10 cellular contexts compared by ENCODE assay signal in the genomic region with DNA sequence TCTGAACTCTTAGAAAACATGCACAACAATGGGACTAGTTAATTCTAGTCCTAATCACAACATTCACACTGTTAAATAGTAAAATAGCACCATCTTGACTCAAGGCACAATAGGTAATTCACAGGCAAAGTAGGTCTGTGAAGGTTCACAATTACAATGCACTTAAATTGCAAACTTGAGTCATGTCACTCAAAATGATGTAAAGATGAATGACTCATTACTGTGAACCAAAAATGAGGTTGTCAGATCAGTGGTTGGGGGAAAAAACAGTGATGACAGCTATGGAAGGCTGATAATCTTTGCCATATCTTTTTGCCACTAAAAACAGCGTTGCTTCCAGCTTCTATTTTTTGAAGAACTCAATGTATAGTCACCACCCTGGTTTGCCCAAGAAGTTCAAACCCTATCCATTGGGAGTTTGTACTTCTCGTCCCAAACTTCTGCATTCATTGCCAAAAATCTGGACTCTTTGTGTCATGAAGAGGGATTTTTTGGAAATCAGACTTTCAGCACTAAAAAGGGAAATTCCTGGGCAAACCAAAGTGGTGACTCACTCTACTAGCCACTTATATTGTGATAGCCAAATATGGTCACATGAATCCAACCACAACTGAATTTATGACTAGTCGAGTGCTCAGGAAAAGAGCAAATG.
DNase-seq lines count a peak whose midpoint lies in the region; ATAC-seq and TF ChIP-seq lines count a peak whose summit lies in the region.
"Had no signal": no experiment of that assay in that cellular context is flagged by ENCODE, and none has a peak within 500 bp of the region (broad histone marks: within the 10 kb centered on the region; RNA-seq: fewer than 3 reads in every experiment).

No MANE protein-coding gene starts in this region.

- no peak overlapping the region for H3K9ac ChIP-seq in IMR-90 (ENCODE audit: low read depth, low read length)
- H3K9ac ChIP-seq in endodermal cell (ENCODE audit: extremely low read depth, low read length, poor library complexity, severe bottlenecking): no peak overlapping the region

- TF ChIP-seq CTCF in AG04450 (IDR thresholded peaks at IDR 0.05; ENCODE audit: low read depth, low read length): no peak
- no peak for TF ChIP-seq CTCF in IMR-90 (conservative IDR thresholded peaks at IDR 0.05; ENCODE audit: low read depth, low read length)
- TF ChIP-seq CTCF in endodermal cell (conservative IDR thresholded peaks at IDR 0.05): no peak
- no peak for TF ChIP-seq CTCF in sigmoid colon (IDR thresholded peaks at IDR 0.05)
- no peak for TF ChIP-seq CTCF in uterus (IDR thresholded peaks at IDR 0.05)

- no peak for TF ChIP-seq EP300 in sigmoid colon (IDR thresholded peaks at IDR 0.05)

- H3K4me1 ChIP-seq in IMR-90 (ENCODE audit: control insufficient read depth, insufficient read depth, low read length) (peaks cover 9% of the 10 kb centered on the region), endodermal cell (ENCODE audit: control insufficient read depth, insufficient read depth, low read length) (peaks cover 10% of the 10 kb centered on the region), sigmoid colon (no peaks in the 10 kb centered on the region), uterus (no peaks in the 10 kb centered on the region)
- H3K4me1 ChIP-seq: transverse colon had no signal

- BruUV-seq in IMR-90 (replicated peaks; lab: Mats Ljungman, UMichigan): no TSS peak

- H3K27me3 ChIP-seq in AG04450 (ENCODE audit: control insufficient read depth, insufficient read depth, low read length) (no peaks in the 10 kb centered on the region), IMR-90 (ENCODE audit: control insufficient read depth, insufficient read depth, low read length) (no peaks in the 10 kb centered on the region), endodermal cell (ENCODE audit: control insufficient read depth, insufficient read depth, low read length, poor library complexity, severe bottlenecking) (no peaks in the 10 kb centered on the region), sigmoid colon (no peaks in the 10 kb centered on the region), uterus (no peaks in the 10 kb centered on the region)
- H3K27me3 ChIP-seq: transverse colon had no signal

- peak overlapping the region; percentile 88 for H3K23ac ChIP-seq in IMR-90 (ENCODE audit: low read depth, low read length)

- peak overlapping the region; percentile 90 for H2BK15ac ChIP-seq in IMR-90 (ENCODE audit: low read depth, low read length)

- H2BK20ac ChIP-seq in IMR-90 (ENCODE audit: low read depth, low read length): peak overlapping the region; percentile 98

- in situ Hi-C loops in IMR-90 (cut with MboI; ENCODE audit: low sequenced_read_pairs): no loop called here

- no peak overlapping the region for H2AFZ ChIP-seq in IMR-90 (replicated peaks; ENCODE audit: low read length, poor library complexity)

- CTCF ChIA-PET in AG04450 (lab: Charles Lee): interaction anchor here (0.5 to 0.7 kb wide), 3 partner anchors 201 to 250 kb away, joined by 3 read pairs; a partner anchor contains a TSS
- CTCF ChIA-PET in IMR-90 (lab: Yijun Ruan, JAX): no interaction called here

- no peak overlapping the region for H3K4me3 ChIP-seq in AG04450 (ENCODE audit: low read depth, low read length)
- H3K4me3 ChIP-seq in IMR-90 (ENCODE audit: insufficient read depth, low read depth, low read length): no peak overlapping the region
- H3K4me3 ChIP-seq in endodermal cell (ENCODE audit: low read length): peak overlapping the region; percentile 48
- H3K4me3 ChIP-seq in sigmoid colon: no peak overlapping the region
- H3K4me3 ChIP-seq in uterus: no peak overlapping the region
- H3K4me3 ChIP-seq: transverse colon had no signal

- no peak overlapping the region for H2AK9ac ChIP-seq in IMR-90 (replicated peaks; ENCODE audit: low read depth, low read length, poor library complexity)

- TF ChIP-seq POLR2A in IMR-90 (IDR thresholded peaks at IDR 0.05; ENCODE audit: low read depth, low read length): no peak
- no peak for TF ChIP-seq POLR2A in sigmoid colon (IDR thresholded peaks at IDR 0.05)
- no peak for TF ChIP-seq POLR2A in uterus (IDR thresholded peaks at IDR 0.05)

- H3K18ac ChIP-seq in IMR-90 (ENCODE audit: low read depth, low read length): peak overlapping the region; percentile 97

- peak overlapping the region; percentile 38; the same call in 1 of the 2 replicates for H3K4me2 ChIP-seq in IMR-90 (ENCODE audit: low read depth, low read length)

- peak overlapping the region; percentile 100 for H2BK5ac ChIP-seq in IMR-90 (ENCODE audit: low read depth, low read length, poor library complexity, severe bottlenecking)

- H3K36me3 Mint-ChIP-seq in endodermal cell (ENCODE audit: low read depth) (peaks cover 8% of the 10 kb centered on the region), T-helper 17 cell (ENCODE audit: low read depth) (no peaks in the 10 kb centered on the region)

- H4K5ac ChIP-seq in IMR-90 (ENCODE audit: low read depth, low read length): peak overlapping the region; percentile 91

- no peak for TF ChIP-seq RAD21 in IMR-90 (IDR thresholded peaks at IDR 0.05; ENCODE audit: low read length)

- intact Hi-C loops in IMR-90 (cut with micrococcal nuclease): no loop called here
- intact Hi-C loops in sigmoid colon (cut with DNase I): no loop called here
- intact Hi-C loops in uterus (cut with DNase I; ENCODE audit: low total_unique reads): no loop called here

- H2BK120ac ChIP-seq in IMR-90 (ENCODE audit: low read depth, low read length): peak overlapping the region; percentile 90

- peak overlapping the region; percentile 93 for H4K8ac ChIP-seq in IMR-90 (ENCODE audit: low read depth in 2 of 2, low read length in 2 of 2)

- H3K9me3 Mint-ChIP-seq in endodermal cell: peaks cover 27% of the 10 kb centered on the region

- no peaks in the 10 kb centered on the region for H3K9me1 ChIP-seq in IMR-90 (ENCODE audit: insufficient read depth, low read length)

- ATAC-seq in GM19463 (IDR thresholded peaks at IDR 0.05; ENCODE audit: unreplicated experiment) (peak; percentile 76), IMR-90 (ENCODE audit: low read depth) (peak; percentile 94), T-helper 17 cell (no peak)

- dilution Hi-C loops in IMR-90 (cut with HindIII; ENCODE audit: low sequenced_read_pairs, unreplicated experiment): no loop called here

- POLR2A ChIA-PET in AG04450 (lab: Yijun Ruan, JAX) (no interaction called here), IMR-90 (lab: Charles Lee; ENCODE audit: unreplicated experiment) (interaction anchor here (0.6 kb wide), 1 partner anchor 149 kb away, joined by 14 read pairs; no protein-coding TSS in a partner anchor)

- H3K9me3 ChIP-seq in AG04450 (ENCODE audit: control insufficient read depth, insufficient read depth, low read length) (peaks cover 9% of the 10 kb centered on the region), IMR-90 (ENCODE audit: control insufficient read depth, insufficient read depth, low read length) (peaks cover 2% of the 10 kb centered on the region; the same call in 1 of the 2 replicates), endodermal cell (ENCODE audit: control insufficient read depth, low read length) (peaks cover 25% of the 10 kb centered on the region), T-helper 17 cell (ENCODE audit: control insufficient read depth, low read length, poor library complexity, severe bottlenecking) (no peaks in the 10 kb centered on the region), sigmoid colon (peaks cover 0 to 2% (median 0%) of the 10 kb centered on the region in 4 donors), uterus (no peaks in the 10 kb centered on the region)
- H3K9me3 ChIP-seq: transverse colon had no signal

- DNase-seq in AG04450 (ENCODE audit: low read depth, low spot score) (peak; percentile 90), IMR-90 (peak; percentile 96), endodermal cell (no peak), T-helper 17 cell (no peak), sigmoid colon (no peak), uterus (no peak)
- no peak for DNase-seq in activated effector memory CD4-positive, alpha-beta T cell treated with Interleukin-2 at 50 U/mL for 16 hours
- DNase-seq: activated gamma-delta T cell treated with Interleukin-2 at 50 U/mL for 16 hours, transverse colon had no signal

- H3K36me3 ChIP-seq in IMR-90 (ENCODE audit: control insufficient read depth, insufficient read depth, low read length) (no peaks in the 10 kb centered on the region), endodermal cell (ENCODE audit: control insufficient read depth, insufficient read depth, low read length) (no peaks in the 10 kb centered on the region), sigmoid colon (no peaks in the 10 kb centered on the region), uterus (no peaks in the 10 kb centered on the region)
- H3K36me3 ChIP-seq: transverse colon had no signal

- H3K27ac ChIP-seq in AG04450 (ENCODE audit: low read depth, low read length): peak overlapping the region; percentile 58
- H3K27ac ChIP-seq in IMR-90 (ENCODE audit: insufficient read depth, low read length): peak overlapping the region; percentile 61
- no peak overlapping the region for H3K27ac ChIP-seq in endodermal cell (ENCODE audit: low read depth, low read length)
- H3K27ac ChIP-seq in sigmoid colon: no peak overlapping the region
- H3K27ac ChIP-seq in uterus: no peak overlapping the region
- H3K27ac ChIP-seq: transverse colon had no signal

- H3K14ac ChIP-seq in IMR-90 (replicated peaks; ENCODE audit: low read depth, low read length): peak overlapping the region; percentile 65

- H4K20me1 ChIP-seq in IMR-90 (ENCODE audit: insufficient read depth, low read length): no peaks in the 10 kb centered on the region

- H3K4ac ChIP-seq in IMR-90 (ENCODE audit: low read depth, low read length): peak overlapping the region; percentile 66

- H4K91ac ChIP-seq in IMR-90 (ENCODE audit: insufficient read depth, low read depth, low read length): peak overlapping the region; percentile 87

- no peaks in the 10 kb centered on the region for H3K79me1 ChIP-seq in IMR-90 (ENCODE audit: low read depth in 1 of 2, low read length in 2 of 2)

- H3K27me3 Mint-ChIP-seq in endodermal cell (ENCODE audit: insufficient read depth): peaks cover 8% of the 10 kb centered on the region
- H3K27me3 Mint-ChIP-seq in T-helper 17 cell: peaks cover 8% of the 10 kb centered on the region

- peak overlapping the region; percentile 29; the same call in 1 of the 2 replicates for H2AK5ac ChIP-seq in IMR-90 (ENCODE audit: low read depth, low read length)

- H3K4me1 Mint-ChIP-seq in endodermal cell: peaks cover 16% of the 10 kb centered on the region
- no peaks in the 10 kb centered on the region for H3K4me1 Mint-ChIP-seq in T-helper 17 cell

- WGBS in IMR-90 (ENCODE audit: extremely low coverage in 2 of 2, insufficient read length in 1 of 2), 2 experiments: 0% methylated on average over 1 of the region's 3 CpGs; no CpG with 5 or more reads in 1 of the 2 experiments
- WGBS in endodermal cell (ENCODE audit: insufficient coverage in 1 of 2, insufficient read length in 1 of 2), 2 experiments: 92 to 93% methylated on average over 3 of the region's 3 CpGs
- WGBS in sigmoid colon, 2 donors: 50 to 55% methylated on average over 3 of the region's 3 CpGs

- no peak overlapping the region for H3K27ac Mint-ChIP-seq in endodermal cell
- no peak overlapping the region for H3K27ac Mint-ChIP-seq in T-helper 17 cell

- peak overlapping the region; percentile 84 for H3K56ac ChIP-seq in IMR-90 (ENCODE audit: extremely low read depth, insufficient read depth, low read length)

- H3K4me3 Mint-ChIP-seq in endodermal cell (no peak overlapping the region), T-helper 17 cell (no peak overlapping the region)

TF ChIP-seq in IMR-90, 13 proteins besides CTCF, POLR2A, EP300 and RAD21 (continues in another document):
- TF ChIP-seq CHD1 (IDR thresholded peaks at IDR 0.05; ENCODE audit: low read depth, low read length): no peak

Comparison
In these comparisons a context has a peak if more than half of its experiments do, and no peak if none do; other contexts are left out.
1. DNase-seq: peak in AG04450 (single experiment) and IMR-90 (single experiment); none in endodermal cell (single experiment), activated effector memory CD4-positive, alpha-beta T cell treated with Interleukin-2 at 50 U/mL for 16 hours (single experiment), T-helper 17 cell (0 of 3), sigmoid colon (single experiment) and uterus (0 of 2).
2. H3K27ac ChIP-seq: peak in AG04450 (single experiment) and IMR-90 (single experiment); none in endodermal cell (single experiment), sigmoid colon (0 of 4) and uterus (0 of 2).